ENCODE assay signal across 17 cellular contexts in the genomic region with DNA sequence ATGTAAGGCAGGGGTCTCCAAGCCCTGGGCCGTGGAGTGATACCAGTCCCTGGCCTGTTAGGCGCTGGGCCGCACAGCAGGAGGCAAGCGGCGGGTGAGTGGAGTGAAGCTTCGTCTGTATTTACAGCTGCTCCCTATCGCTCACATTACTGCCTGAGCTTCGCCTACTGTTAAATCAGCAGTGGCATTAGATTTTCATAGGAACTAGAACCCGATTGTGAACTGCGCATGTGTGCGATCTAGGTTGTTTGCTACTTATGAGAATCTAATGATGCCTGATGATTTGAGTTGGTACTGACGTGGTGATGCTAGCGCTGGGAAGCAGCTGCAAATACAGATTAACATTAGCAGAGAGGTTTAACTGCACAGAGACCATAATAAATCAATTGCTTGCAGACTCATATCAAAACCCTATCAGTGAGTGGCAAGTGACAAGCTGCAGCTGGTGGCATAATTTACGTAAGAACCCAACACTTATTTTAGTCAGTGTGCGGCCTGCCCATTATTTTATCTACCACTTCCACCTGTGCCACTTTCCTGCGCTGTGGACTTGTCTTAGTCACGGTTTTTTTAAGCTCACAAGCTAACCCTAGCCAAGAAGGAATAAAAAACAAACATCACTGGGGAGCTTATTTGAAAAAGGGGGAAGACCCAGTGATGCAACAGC.
DNase-seq lines count a peak whose midpoint lies in the region; ATAC-seq, FAIRE-seq and TF ChIP-seq lines count a peak whose summit lies in the region.
"Had no signal": no experiment of that assay in that cellular context is flagged by ENCODE, and none has a peak within 500 bp of the region (broad histone marks: within the 10 kb centered on the region; RNA-seq: fewer than 3 reads in every experiment).

No MANE protein-coding gene starts in this region.

- no peaks in the 10 kb centered on the region for H3K4me1 Mint-ChIP-seq in type B pancreatic cell (ENCODE audit: unreplicated experiment)

- H3K9me3 ChIP-seq in K562 (replicated peaks; ENCODE audit: control insufficient read depth, insufficient read depth, low read depth, low read length) = no peaks in the 10 kb centered on the region; the same call in 1 of the 2 replicates
- H3K9me3 ChIP-seq: SJSA1 had no signal

- TF ChIP-seq EP300 in K562 (IDR thresholded peaks at IDR 0.05; ENCODE audit: low read length) = no peak

- no peaks in the 10 kb centered on the region for H3K36me3 ChIP-seq in K562 (ENCODE audit: control insufficient read depth, insufficient read depth, low read length)
- H3K36me3 ChIP-seq: SJSA1 had no signal

- no peak overlapping the region for H3K4me2 ChIP-seq in K562 (ENCODE audit: insufficient read depth, low read length)

- in situ Hi-C loops in K562 (cut with MboI) = no loop called here

- TF ChIP-seq CTCF in K562 (IDR thresholded peaks at IDR 0.05 in 2 of 3, conservative IDR thresholded peaks at IDR 0.05 in 1 of 3; ENCODE audit: insufficient read depth in 2 of 3, low read depth in 1 of 3, low read length in 3 of 3) (no peak), type B pancreatic cell (conservative IDR thresholded peaks at IDR 0.05) (no peak)

- POLR2A ChIA-PET in K562 (lab: Yijun Ruan, JAX) = interaction anchor here (1.1 kb wide), 1 partner anchor 46 kb away, joined by 3 read pairs; no protein-coding TSS in a partner anchor

- peaks cover 10% of the 10 kb centered on the region for H3K27me3 Mint-ChIP-seq in type B pancreatic cell

- TF ChIP-seq RAD21 in K562 (CRISPR knock-in tag; conservative IDR thresholded peaks at IDR 0.05 in 1 of 2, IDR thresholded peaks at IDR 0.05 in 1 of 2) = no peak

- no peak overlapping the region for H3K9ac ChIP-seq in K562 (ENCODE audit: insufficient read depth in 1 of 2, low read depth in 2 of 2, low read length in 2 of 2)

- no peak for TF ChIP-seq POLR2A in K562 (conservative IDR thresholded peaks at IDR 0.05)

- CTCF ChIA-PET in K562 (lab: Yijun Ruan, JAX; ENCODE audit: low intra/inter-chr PET ratio) = no interaction called here

- intact Hi-C loops in K562 (cut with micrococcal nuclease) = no loop called here

- H4K20me1 ChIP-seq in K562 (replicated peaks; ENCODE audit: control insufficient read depth, insufficient read depth, low read length) = no peaks in the 10 kb centered on the region

- H3K9me3 Mint-ChIP-seq in type B pancreatic cell = no peaks in the 10 kb centered on the region

- no peaks in the 10 kb centered on the region for H3K79me2 ChIP-seq in K562 (ENCODE audit: control insufficient read depth, insufficient read depth, low read length)

- BruUV-seq in K562 (replicated peaks; lab: Mats Ljungman, UMichigan) = no TSS peak

- H3K27ac ChIP-seq in K562 (ENCODE audit: extremely low read depth, low read depth, low read length) = no peak overlapping the region
- H3K27ac ChIP-seq: C4-2B, SJSA1 had no signal

- peak; percentile 98 for DNase-seq in CMK (ENCODE audit: low read depth)
- peak; percentile 16 for DNase-seq in KG1 (lab: John Stamatoyannopoulos, UW)
- DNase-seq in OCI-M1 (lab: John Stamatoyannopoulos, UW) = peak; percentile 89
- peak in 1 of 4 experiments; percentile 33 for DNase-seq in K562 (ENCODE audit: extremely low read depth in 1 of 4, low spot score in 3 of 4)
- no peak for DNase-seq in type B pancreatic cell (ENCODE audit: extremely low spot score, unreplicated experiment)
- DNase-seq: IMR-90, NCI-H1092, NCI-H187 treated with DMSO at 0.1 percent for 48 hours, NCI-H446, RPMI8226, SW 1271 had no signal

- H3K36me3 Mint-ChIP-seq in type B pancreatic cell = no peaks in the 10 kb centered on the region

- H3K4me3 Mint-ChIP-seq in type B pancreatic cell = no peak overlapping the region

- H2AFZ ChIP-seq in K562 (ENCODE audit: low read depth, low read length) = no peak overlapping the region

- H3K4me1 ChIP-seq in K562 (replicated peaks in 1 of 2; ENCODE audit: control insufficient read depth in 2 of 2, insufficient read depth in 2 of 2, low read length in 2 of 2) = no peaks in the 10 kb centered on the region; a peak in 1 of 5 replicates
- H3K4me1 ChIP-seq: SJSA1 had no signal

- ATAC-seq in K562 (no peak), GM18502 (IDR thresholded peaks at IDR 0.05; ENCODE audit: poor library complexity, unreplicated experiment) (no peak), GM19395 (IDR thresholded peaks at IDR 0.05; ENCODE audit: unreplicated experiment) (no peak), HG03469 (IDR thresholded peaks at IDR 0.05; ENCODE audit: unreplicated experiment) (no peak)

- no peaks in the 10 kb centered on the region for H3K27me3 ChIP-seq in K562 (ENCODE audit: control insufficient read depth in 2 of 2, insufficient read depth in 2 of 2, low read length in 2 of 2)
- H3K27me3 ChIP-seq: SJSA1 had no signal

- FAIRE-seq in K562 (lab: Jason Lieb, UNC) = no peak
- FAIRE-seq: GM12892 had no signal

- no peaks in the 10 kb centered on the region for H3K9me1 ChIP-seq in K562 (ENCODE audit: control insufficient read depth, insufficient read depth, low read length)

- H3K27ac Mint-ChIP-seq in type B pancreatic cell = no peak overlapping the region

- H3K4me3 ChIP-seq in K562 = no peak overlapping the region
- H3K4me3 ChIP-seq: SJSA1 had no signal

- 5% methylated on average over 17 of the region's 17 CpGs for WGBS in K562 (ENCODE audit: insufficient coverage, low coverage, missing lambda C conversion rate)

TF ChIP-seq in K562, 482 proteins besides CTCF, POLR2A, EP300 and RAD21 (continues in another document):
- TF ChIP-seq, protein P1, sequence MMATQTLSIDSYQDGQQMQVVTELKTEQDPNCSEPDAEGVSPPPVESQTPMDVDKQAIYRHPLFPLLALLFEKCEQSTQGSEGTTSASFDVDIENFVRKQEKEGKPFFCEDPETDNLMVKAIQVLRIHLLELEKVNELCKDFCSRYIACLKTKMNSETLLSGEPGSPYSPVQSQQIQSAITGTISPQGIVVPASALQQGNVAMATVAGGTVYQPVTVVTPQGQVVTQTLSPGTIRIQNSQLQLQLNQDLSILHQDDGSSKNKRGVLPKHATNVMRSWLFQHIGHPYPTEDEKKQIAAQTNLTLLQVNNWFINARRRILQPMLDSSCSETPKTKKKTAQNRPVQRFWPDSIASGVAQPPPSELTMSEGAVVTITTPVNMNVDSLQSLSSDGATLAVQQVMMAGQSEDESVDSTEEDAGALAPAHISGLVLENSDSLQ (IDR thresholded peaks at IDR 0.05) = peak; percentile 23; the same call in 1 of the 2 replicates
- TF ChIP-seq RFX5 (IDR thresholded peaks at IDR 0.05; ENCODE audit: low read depth, low read length) (no peak), PREB (CRISPR knock-in tag; IDR thresholded peaks at IDR 0.05) (no peak), ZNF668 (CRISPR knock-in tag; IDR thresholded peaks at IDR 0.05) (no peak), RNF219 (CRISPR knock-in tag; IDR thresholded peaks at IDR 0.05) (no peak), MEIS2 (IDR thresholded peaks at IDR 0.05; ENCODE audit: partially characterized antibody) (peak; percentile 75), ZNF121 (CRISPR knock-in tag; conservative IDR thresholded peaks at IDR 0.05) (no peak), CBFA2T2 (conservative IDR thresholded peaks at IDR 0.05) (peak; percentile 65), RBFOX2 (IDR thresholded peaks at IDR 0.05; ENCODE audit: low read depth, low read length) (no peak), TCF3 (CRISPR knock-in tag; IDR thresholded peaks at IDR 0.05) (peak; percentile 52; the same call in 1 of the 2 replicates), ZNF24 (IDR thresholded peaks at IDR 0.05) (no peak), PBX2 (CRISPR knock-in tag; IDR thresholded peaks at IDR 0.05; ENCODE audit: low read depth) (no peak), PBX2 (tag; conservative IDR thresholded peaks at IDR 0.05; ENCODE audit: low read depth) (peak; percentile 49; the same call in 1 of the 2 replicates)
